16 cellular contexts compared by ENCODE assay signal in the genomic region with DNA sequence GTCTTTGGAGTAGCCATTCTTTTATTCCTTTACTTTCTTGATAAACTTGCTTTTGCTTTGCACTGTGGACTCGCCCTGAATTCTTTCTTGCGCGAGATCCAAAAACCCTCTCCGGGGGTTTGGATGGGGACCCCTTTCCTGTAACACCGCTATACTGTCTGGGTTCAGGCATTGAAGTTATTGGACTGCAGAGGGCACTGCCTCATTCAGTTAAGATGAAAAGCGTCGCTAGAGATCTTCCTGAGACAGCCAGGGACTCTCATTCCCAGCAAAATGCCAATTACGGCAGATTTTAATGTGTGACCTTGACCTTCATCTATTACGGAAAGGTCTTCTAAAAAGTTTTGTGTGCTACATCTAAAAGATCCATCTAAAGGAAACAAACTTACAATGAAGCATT. TPM values are rescaled to one million over a fixed set of nuclear protein-coding genes. Genes with fewer than 3 reads are reported as not detected.
A peak's percentile ranks its signal among the peaks of the same experiment; 100 is the strongest.
DNase-seq lines count a peak whose midpoint lies in the region; ATAC-seq, FAIRE-seq and TF ChIP-seq lines count a peak whose summit lies in the region.
"Had no signal": no experiment of that assay in that cellular context is flagged by ENCODE, and none has a peak within 500 bp of the region (broad histone marks: within the 10 kb centered on the region; RNA-seq: fewer than 3 reads in every experiment).

No MANE protein-coding gene starts in this region.

- no peak for TF ChIP-seq EP300 in HepG2 (IDR thresholded peaks at IDR 0.05; ENCODE audit: low read depth in 2 of 2, low read length in 2 of 2)
- no peak for TF ChIP-seq EP300 in HepG2 (CRISPR knock-in tag; IDR thresholded peaks at IDR 0.05; ENCODE audit: borderline replicate concordance)

- no peaks in the 10 kb centered on the region for H3K9me2 ChIP-seq in hepatocyte (replicated peaks; ENCODE audit: insufficient read depth)

- no peak overlapping the region for H3K27ac Mint-ChIP-seq in stimulated activated effector memory CD8-positive, alpha-beta T cell treated with anti-CD3 and anti-CD28 coated beads, Interleukin-12 subunit alpha, Interleukin-12 subunit beta, amount 100 ng/mL, for 72 hours
- H3K27ac Mint-ChIP-seq: activated CD8-positive, alpha-beta T cell treated with anti-CD3 and anti-CD28 coated beads, Interleukin-2, amount 10 ng/mL, durations not matched to agents 7 days and 5 days; dendritic cell treated with granulocyte-macrophage colony-stimulating factor and Interleukin-4, amounts not matched to agents 40 ng/mL and 50 ng/mL, for 4 days; nephron had no signal

- H3K79me2 ChIP-seq in HepG2 (ENCODE audit: insufficient read depth, low read length) (no peaks in the 10 kb centered on the region), hepatocyte (no peaks in the 10 kb centered on the region)

- ATAC-seq in HepG2 (peak; percentile 44; the same call in 1 of the 3 replicates), right lobe of liver (no peak), GM19467 (IDR thresholded peaks at IDR 0.05; ENCODE audit: unreplicated experiment) (no peak), GM19351 (IDR thresholded peaks at IDR 0.05; ENCODE audit: unreplicated experiment) (no peak)
- no peak for ATAC-seq in stimulated activated effector memory CD8-positive, alpha-beta T cell treated with anti-CD3 and anti-CD28 coated beads, Interleukin-12 subunit alpha, Interleukin-12 subunit beta, amount 100 ng/mL, for 72 hours
- ATAC-seq: activated CD8-positive, alpha-beta T cell treated with anti-CD3 and anti-CD28 coated beads, Interleukin-2, amount 10 ng/mL, durations not matched to agents 7 days and 5 days had no signal

- CTCF ChIA-PET in HepG2 (lab: Yijun Ruan, JAX; ENCODE audit: low intra/inter-chr PET ratio, low total read pairs): interaction anchor here (2.1 kb wide), 1 partner anchor 210 kb away, joined by 14 read pairs; no protein-coding TSS in a partner anchor

- no peaks in the 10 kb centered on the region for H3K9me3 Mint-ChIP-seq in stimulated activated effector memory CD8-positive, alpha-beta T cell treated with anti-CD3 and anti-CD28 coated beads, Interleukin-12 subunit alpha, Interleukin-12 subunit beta, amount 100 ng/mL, for 72 hours
- H3K9me3 Mint-ChIP-seq: dendritic cell treated with granulocyte-macrophage colony-stimulating factor and Interleukin-4, amounts not matched to agents 40 ng/mL and 50 ng/mL, for 4 days; nephron had no signal

- no peak overlapping the region for H3K4me3 ChIP-seq in HepG2 (replicated peaks in 1 of 3; ENCODE audit: insufficient read depth in 1 of 3, low read depth in 2 of 3, low read length in 3 of 3)
- no peak overlapping the region for H3K4me3 ChIP-seq in right lobe of liver
- no peak overlapping the region for H3K4me3 ChIP-seq in hepatocyte
- H3K4me3 ChIP-seq: lower lobe of right lung, tibial artery had no signal

- in situ Hi-C loops in HepG2 (cut with HindIII; ENCODE audit: extremely low pct_ligation_motif_present, low pct_unique_long_range_greater_than_20kb): loop anchor here (5.0 kb wide), 2 partner anchors 212 to 362 kb away; no protein-coding TSS in a partner anchor

- no peak for TF ChIP-seq RAD21 in HepG2 (CRISPR knock-in tag; IDR thresholded peaks at IDR 0.05)

- no peaks in the 10 kb centered on the region for H3K4me1 Mint-ChIP-seq in stimulated activated effector memory CD8-positive, alpha-beta T cell treated with anti-CD3 and anti-CD28 coated beads, Interleukin-12 subunit alpha, Interleukin-12 subunit beta, amount 100 ng/mL, for 72 hours

- H3K4me2 ChIP-seq in HepG2 (ENCODE audit: low read depth, low read length) (no peak overlapping the region), hepatocyte (no peak overlapping the region)

- H4K20me1 ChIP-seq in HepG2 (ENCODE audit: insufficient read depth, low read length) (no peaks in the 10 kb centered on the region), hepatocyte (ENCODE audit: insufficient read depth, poor library complexity, severe bottlenecking) (no peaks in the 10 kb centered on the region)

- TF ChIP-seq POLR2A in HepG2 (IDR thresholded peaks at IDR 0.05; ENCODE audit: insufficient read depth in 1 of 2, low read depth in 2 of 2, low read length in 2 of 2) (no peak), right lobe of liver (IDR thresholded peaks at IDR 0.05) (no peak)

- no TSS peak for BruUV-seq in HepG2 (replicated peaks; lab: Mats Ljungman, UMichigan)

- H2AFZ ChIP-seq in HepG2 (ENCODE audit: low read length): no peak overlapping the region
- no peak overlapping the region for H2AFZ ChIP-seq in hepatocyte

- H3K4me3 Mint-ChIP-seq in stimulated activated effector memory CD8-positive, alpha-beta T cell treated with anti-CD3 and anti-CD28 coated beads, Interleukin-12 subunit alpha, Interleukin-12 subunit beta, amount 100 ng/mL, for 72 hours: no peak overlapping the region
- H3K4me3 Mint-ChIP-seq: activated CD8-positive, alpha-beta T cell treated with anti-CD3 and anti-CD28 coated beads, Interleukin-2, amount 10 ng/mL, durations not matched to agents 7 days and 5 days; dendritic cell treated with granulocyte-macrophage colony-stimulating factor and Interleukin-4, amounts not matched to agents 40 ng/mL and 50 ng/mL, for 4 days; nephron had no signal

- intact Hi-C loops in HepG2 (cut with micrococcal nuclease; ENCODE audit: unreplicated experiment): no loop called here
- intact Hi-C loops in right lobe of liver (cut with DNase I): no loop called here

- 0 out of 5 replicates have a peak, but pooled peaks cover 0 to 2% of the 10 kb centered on the region in 2 experiments for H3K27me3 ChIP-seq in HepG2 (ENCODE audit: control insufficient read depth in 1 of 2, insufficient read depth in 2 of 2, low read length in 2 of 2)
- no peaks in the 10 kb centered on the region for H3K27me3 ChIP-seq in right lobe of liver
- no peaks in the 10 kb centered on the region for H3K27me3 ChIP-seq in hepatocyte
- H3K27me3 ChIP-seq: tibial artery had no signal

- FAIRE-seq in HepG2 (lab: Jason Lieb, UNC): no peak

- 33% methylated on average over 8 of the region's 9 CpGs for WGBS in HepG2 (ENCODE audit: low lambda C conversion rate)
- 54% methylated on average over 9 of the region's 9 CpGs for WGBS in right lobe of liver (ENCODE audit: insufficient coverage, low coverage, low lambda C conversion rate, missing lambda C conversion rate)
- WGBS in hepatocyte (ENCODE audit: low lambda C conversion rate, missing lambda C conversion rate): 91% methylated on average over 9 of the region's 9 CpGs

- H3K27ac ChIP-seq in HepG2 (ENCODE audit: extremely low read length, insufficient read depth, low read length) (no peak overlapping the region), right lobe of liver (no peak overlapping the region), VCaP (no peak overlapping the region), hepatocyte (peak overlapping the region; percentile 82)
- H3K27ac ChIP-seq: tibial artery had no signal

- H3K36me3 Mint-ChIP-seq in stimulated activated effector memory CD8-positive, alpha-beta T cell treated with anti-CD3 and anti-CD28 coated beads, Interleukin-12 subunit alpha, Interleukin-12 subunit beta, amount 100 ng/mL, for 72 hours: no peaks in the 10 kb centered on the region

- POLR2A ChIA-PET in HepG2 (lab: Yijun Ruan, JAX): no interaction called here

- H3K36me3 ChIP-seq in HepG2 (replicated peaks in 1 of 2; ENCODE audit: control insufficient read depth in 1 of 2, insufficient read depth in 2 of 2, low read length in 2 of 2) (no peaks in the 10 kb centered on the region), right lobe of liver (no peaks in the 10 kb centered on the region), hepatocyte (replicated peaks; ENCODE audit: insufficient read depth, low read depth) (no peaks in the 10 kb centered on the region)
- H3K36me3 ChIP-seq: lower lobe of right lung, tibial artery had no signal

- no peaks in the 10 kb centered on the region for H3K4me1 ChIP-seq in HepG2 (ENCODE audit: insufficient read depth, low read length)
- H3K4me1 ChIP-seq in right lobe of liver: no peaks in the 10 kb centered on the region
- peaks cover 11% of the 10 kb centered on the region for H3K4me1 ChIP-seq in hepatocyte (ENCODE audit: insufficient read depth)

- no peak overlapping the region for H3K9ac ChIP-seq in HepG2 (ENCODE audit: insufficient read depth, low read depth, low read length)

- no peak for DNase-seq in HepG2 (ENCODE audit: low spot score)
- DNase-seq in right lobe of liver: no peak
- DNase-seq in hepatocyte (ENCODE audit: low spot score): no peak
- no peak for DNase-seq in stimulated activated effector memory CD8-positive, alpha-beta T cell treated with anti-CD3 and anti-CD28 coated beads, Interleukin-12 subunit alpha, Interleukin-12 subunit beta, amount 100 ng/mL, for 72 hours (ENCODE audit: low spot score in 2 of 2)
- no peak for DNase-seq in cerebellum (ENCODE audit: low spot score)
- DNase-seq: activated CD8-positive, alpha-beta T cell treated with anti-CD3 and anti-CD28 coated beads, Interleukin-2, amount 10 ng/mL, durations not matched to agents 7 days and 5 days; amniotic stem cell; lower lobe of right lung; OCI-M1; stimulated activated CD8-positive, alpha-beta memory T cell treated with anti-CD3 and anti-CD28 coated beads, Interleukin-4, amount 100 ng/mL, for 48 hours; tibial artery had no signal

- no peaks in the 10 kb centered on the region for H3K9me3 ChIP-seq in HepG2 (ENCODE audit: low read length)
- H3K9me3 ChIP-seq in right lobe of liver: no peaks in the 10 kb centered on the region
- no peaks in the 10 kb centered on the region for H3K9me3 ChIP-seq in hepatocyte (ENCODE audit: low read depth)
- H3K9me3 ChIP-seq: lower lobe of right lung, tibial artery had no signal

- TF ChIP-seq CTCF in HepG2 (CRISPR knock-in tag; IDR thresholded peaks at IDR 0.05) (peak; percentile 25; the same call in 1 of the 2 replicates), right lobe of liver (IDR thresholded peaks at IDR 0.05) (no peak), VCaP (conservative IDR thresholded peaks at IDR 0.05) (peak; percentile 46), hepatocyte (IDR thresholded peaks at IDR 0.05; ENCODE audit: poor library complexity) (no peak)

RNA-seq across cellular contexts. Expression of a gene that starts 17.3 kb away (rescaled TPM):
- total RNA-seq in HepG2 (2016; rRNA removed; fragmentation: Illumina TruSeq; extraction: Trizol) (0.21 and 0.33 TPM in 2 replicates), right lobe of liver (1 to 10 TPM; 1.3 to 4.7 (median 2.6) TPM), hepatocyte (28.9 and 37.3 TPM in 2 replicates), cerebellum (140 TPM)
- not detected in 2 replicates for total RNA-seq in HepG2 (2016; cell fraction: cytosol; rRNA removed; fragmentation: Illumina TruSeq; extraction: Trizol; ENCODE audit: low read depth)
- 0.22 and 0.39 TPM in 2 replicates for total RNA-seq in HepG2 (2016; cell fraction: insoluble cytoplasmic fraction; rRNA removed; fragmentation: Illumina TruSeq; extraction: Trizol)
- 0.03 TPM in 1 of 2 replicates, not detected in the other for total RNA-seq in HepG2 (2016; cell fraction: membrane; rRNA removed; fragmentation: Illumina TruSeq; extraction: Trizol)
- 0.78 and 1.7 TPM in 2 replicates for total RNA-seq in HepG2 (2016; cell fraction: nucleus; rRNA removed; fragmentation: Illumina TruSeq; extraction: Trizol)
- polyA plus RNA-seq in HepG2 (2011; rRNA removed) (0.35 and 0.40 TPM in 2 replicates), hepatocyte (20.7 and 25.7 TPM in 2 replicates)
- 0.15 and 0.18 TPM in 2 replicates for polyA plus RNA-seq in HepG2 (2011; cell fraction: cytosol; rRNA removed)
- polyA plus RNA-seq in HepG2 (2011; cell fraction: nucleus; rRNA removed): 0.96 and 2.2 TPM in 2 replicates
- polyA plus RNA-seq in HepG2 (2012): 0.52 and 1.0 TPM in 2 replicates
- polyA plus RNA-seq in HepG2 (2016; cell fraction: cytosol; fragmentation: Illumina TruSeq; extraction: Trizol; ENCODE audit: low read depth): not detected in 2 replicates
- polyA plus RNA-seq in HepG2 (2016; cell fraction: insoluble cytoplasmic fraction; fragmentation: Illumina TruSeq; extraction: Trizol; ENCODE audit: low read depth): 0.30 TPM in 1 of 2 replicates, not detected in the other
- not detected in 2 replicates for polyA plus RNA-seq in HepG2 (2016; cell fraction: membrane; fragmentation: Illumina TruSeq; extraction: Trizol; ENCODE audit: low read depth)
- polyA plus RNA-seq in HepG2 (2016; cell fraction: nucleus; fragmentation: Illumina TruSeq; extraction: Trizol; ENCODE audit: insufficient read depth, low read depth): 1.3 and 1.8 TPM in 2 replicates
- 0.06 and 372 TPM in 2 replicates for polyA minus RNA-seq in HepG2 (2011; rRNA and poly(A)+ RNA removed; ENCODE audit: low replicate concordance)
- 0.89 and 1.3 TPM in 2 replicates for polyA minus RNA-seq in HepG2 (2011; cell fraction: cytosol; rRNA and poly(A)+ RNA removed)
- 2.2 and 2.6 TPM in 2 replicates for polyA minus RNA-seq in HepG2 (2011; cell fraction: nucleus; rRNA and poly(A)+ RNA removed)

RNA-seq across cellular contexts. Expression of a gene that starts 17.9 kb away (rescaled TPM):
- total RNA-seq in HepG2 (2016; rRNA removed; fragmentation: Illumina TruSeq; extraction: Trizol) (not detected in 2 replicates), right lobe of liver (under 1 TPM in 2 of 6 experiments, not detected in 4; 0.12 to 0.39 TPM), hepatocyte (1.7 and 1.9 TPM in 2 replicates), cerebellum (1.4 TPM)
- total RNA-seq in HepG2 (2016; cell fraction: cytosol; rRNA removed; fragmentation: Illumina TruSeq; extraction: Trizol; ENCODE audit: low read depth): not detected in 2 replicates
- total RNA-seq in HepG2 (2016; cell fraction: insoluble cytoplasmic fraction; rRNA removed; fragmentation: Illumina TruSeq; extraction: Trizol): not detected in 2 replicates
- not detected in 2 replicates for total RNA-seq in HepG2 (2016; cell fraction: membrane; rRNA removed; fragmentation: Illumina TruSeq; extraction: Trizol)
- not detected in 2 replicates for total RNA-seq in HepG2 (2016; cell fraction: nucleus; rRNA removed; fragmentation: Illumina TruSeq; extraction: Trizol)
- polyA plus RNA-seq in HepG2 (2011; rRNA removed) (0.07 TPM in 1 of 2 replicates, not detected in the other), hepatocyte (0.15 and 1.0 TPM in 2 replicates)
- polyA plus RNA-seq in HepG2 (2011; cell fraction: cytosol; rRNA removed): 0.15 and 0.23 TPM in 2 replicates
- polyA plus RNA-seq in HepG2 (2011; cell fraction: nucleus; rRNA removed): not detected in 2 replicates
- not detected in 2 replicates for polyA plus RNA-seq in HepG2 (2012)
- polyA plus RNA-seq in HepG2 (2016; cell fraction: cytosol; fragmentation: Illumina TruSeq; extraction: Trizol; ENCODE audit: low read depth): not detected in 2 replicates
- not detected in 2 replicates for polyA plus RNA-seq in HepG2 (2016; cell fraction: insoluble cytoplasmic fraction; fragmentation: Illumina TruSeq; extraction: Trizol; ENCODE audit: low read depth)
- polyA plus RNA-seq in HepG2 (2016; cell fraction: membrane; fragmentation: Illumina TruSeq; extraction: Trizol; ENCODE audit: low read depth): not detected in 2 replicates
- polyA plus RNA-seq in HepG2 (2016; cell fraction: nucleus; fragmentation: Illumina TruSeq; extraction: Trizol; ENCODE audit: insufficient read depth, low read depth): not detected in 2 replicates
- 442 TPM in 1 of 2 replicates, not detected in the other for polyA minus RNA-seq in HepG2 (2011; rRNA and poly(A)+ RNA removed; ENCODE audit: low replicate concordance)
- 0.62 TPM in 1 of 2 replicates, not detected in the other for polyA minus RNA-seq in HepG2 (2011; cell fraction: cytosol; rRNA and poly(A)+ RNA removed)
- polyA minus RNA-seq in HepG2 (2011; cell fraction: nucleus; rRNA and poly(A)+ RNA removed): 0.52 and 1.2 TPM in 2 replicates
- total RNA-seq: activated CD8-positive, alpha-beta T cell treated with anti-CD3 and anti-CD28 coated beads, Interleukin-2, amount 10 ng/mL, durations not matched to agents 7 days and 5 days had no signal

Comparison
In these comparisons a context has a peak if more than half of its experiments do, and no peak if none do; other contexts are left out.
1. CTCF ChIP-seq: peak in HepG2 (single experiment) and VCaP (single experiment); none in right lobe of liver (0 of 4) and hepatocyte (single experiment).